Comparison of ENCODE assay signal across 17 cellular contexts in the genomic region with DNA sequence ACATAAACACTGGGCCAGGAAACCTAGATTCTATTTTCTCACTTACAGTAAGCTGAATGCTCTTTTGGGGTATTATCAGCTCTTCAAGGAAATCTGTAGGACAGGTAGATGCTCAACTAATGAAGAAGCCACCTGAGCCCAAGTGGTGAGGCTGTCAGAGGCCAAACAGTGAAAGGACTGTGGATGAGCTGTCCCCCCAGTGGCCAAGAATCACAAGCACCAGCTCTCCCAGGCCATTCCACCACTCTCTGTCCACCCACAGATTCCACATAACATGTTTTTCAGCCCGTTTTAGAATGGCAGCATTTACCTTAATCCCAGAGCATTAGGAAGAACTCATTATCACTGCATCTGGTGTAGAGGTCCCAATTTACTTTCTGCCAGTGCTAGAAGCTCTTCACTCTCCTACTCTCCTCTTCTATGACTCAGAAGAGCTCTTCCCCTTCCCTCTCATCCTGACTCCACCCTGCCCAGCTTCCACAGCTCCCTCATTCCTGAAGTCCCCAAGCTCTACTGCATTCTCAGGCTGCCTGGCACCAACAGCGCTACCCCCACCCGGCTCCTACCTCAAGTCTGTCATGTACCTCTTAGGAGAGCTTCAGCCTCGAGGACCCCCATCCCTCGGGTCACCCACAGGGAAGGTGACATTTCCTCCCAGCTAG. TPM values are rescaled to one million over a fixed set of nuclear protein-coding genes. Genes with fewer than 3 reads are reported as not detected.
DNase-seq lines count a peak whose midpoint lies in the region; ATAC-seq and TF ChIP-seq lines count a peak whose summit lies in the region.
"Had no signal": no experiment of that assay in that cellular context is flagged by ENCODE, and none has a peak within 500 bp of the region (broad histone marks: within the 10 kb centered on the region; RNA-seq: fewer than 3 reads in every experiment).

No MANE protein-coding gene starts in this region.

- no peaks in the 10 kb centered on the region for H3K79me1 ChIP-seq in trophoblast cell (ENCODE audit: low read length)

- H3K4me1 ChIP-seq in trophoblast cell (ENCODE audit: control insufficient read depth in 1 of 2, insufficient read depth in 2 of 2, low read length in 2 of 2) = peaks cover 5 to 8% of the 10 kb centered on the region in 2 experiments

- H2BK12ac ChIP-seq in trophoblast cell (ENCODE audit: low read length) = no peak overlapping the region

- peak; percentile 6 for TF ChIP-seq CTCF in epithelial cell of esophagus (IDR thresholded peaks at IDR 0.05; ENCODE audit: insufficient read depth, low read depth, low read length, missing control alignments)

- H3K4me3 ChIP-seq in epithelial cell of esophagus (ENCODE audit: low read length) (no peak overlapping the region), trophoblast cell (ENCODE audit: low read depth, low read length) (no peak overlapping the region)

- no peak overlapping the region for H3K4ac ChIP-seq in trophoblast cell (ENCODE audit: low read depth, low read length)

- no peak overlapping the region for H2AFZ ChIP-seq in trophoblast cell (ENCODE audit: insufficient read depth, low read length, poor library complexity)

- no CpG with 5 or more reads among the region's 5 CpGs for WGBS in trophoblast cell (ENCODE audit: extremely low coverage, insufficient coverage, insufficient read length)

- ATAC-seq in HG03039 (IDR thresholded peaks at IDR 0.05; ENCODE audit: unreplicated experiment) = no peak
- ATAC-seq: activated CD8-positive, alpha-beta memory T cell treated with anti-CD3 and anti-CD28 coated beads, Interleukin-2, amount 10 ng/mL, durations not matched to agents 7 days and 5 days; activated T-helper 17 cell treated with anti-CD3 and anti-CD28 coated beads, Interleukin-2, amount 50 U/mL, for 72 hours; left lobe of liver had no signal

- no peak overlapping the region for H3K9ac ChIP-seq in trophoblast cell (ENCODE audit: low read length)

- no peak overlapping the region for H3K14ac ChIP-seq in trophoblast cell (ENCODE audit: low read length)

- no peak overlapping the region for H3K4me2 ChIP-seq in trophoblast cell (ENCODE audit: low read length)

- H4K91ac ChIP-seq in trophoblast cell (ENCODE audit: low read depth, low read length) = no peak overlapping the region

- H4K8ac ChIP-seq in trophoblast cell (ENCODE audit: low read depth, low read length) = no peak overlapping the region

- DNase-seq in Caki2 (ENCODE audit: low read depth) (peak; percentile 11), LHCN-M2 (ENCODE audit: low read depth) (peak; percentile 47), epithelial cell of esophagus (ENCODE audit: low read depth) (peak; percentile 21), trophoblast cell (no peak), NCI-H1417 treated with DMSO at 0.1 percent for 48 hours (lab: John Stamatoyannopoulos, UW) (no peak), NCI-H1694 treated with DMSO at 0.1 percent for 48 hours (lab: John Stamatoyannopoulos, UW) (no peak)
- DNase-seq: activated CD8-positive, alpha-beta memory T cell treated with anti-CD3 and anti-CD28 coated beads, Interleukin-2, amount 10 ng/mL, durations not matched to agents 7 days and 5 days; Calu3; cortex of kidney; foreskin melanocyte; NCI-H2029 treated with DMSO at 0.1 percent for 48 hours; NCI-H446 treated with DMSO at 0.1 percent for 48 hours; stimulated activated CD4-positive, alpha-beta T cell treated with anti-CD3 and anti-CD28 coated beads, Interleukin-12 subunit alpha, Interleukin-12 subunit beta, amount 100 ng/mL, for 4 hours had no signal

- H3K79me2 ChIP-seq in trophoblast cell (ENCODE audit: control insufficient read depth, insufficient read depth, low read length, poor library complexity) = no peaks in the 10 kb centered on the region

- H4K12ac ChIP-seq in trophoblast cell (ENCODE audit: low read depth, low read length) = no peak overlapping the region

- H3K18ac ChIP-seq in trophoblast cell (ENCODE audit: low read length) = no peak overlapping the region

- peak overlapping the region; percentile 18 for H2BK120ac ChIP-seq in trophoblast cell (ENCODE audit: insufficient read depth, low read length, poor library complexity)

- in situ Hi-C loops in Caki2 (cut with HindIII; ENCODE audit: low pct_unique_long_range_greater_than_20kb, low sequenced_read_pairs) = no loop called here

- H3K27ac ChIP-seq in trophoblast cell (ENCODE audit: low read depth, low read length) = no peak overlapping the region
- H3K27ac ChIP-seq: HL-60 had no signal

- H3K36me3 ChIP-seq in trophoblast cell (ENCODE audit: control insufficient read depth in 1 of 2, insufficient read depth in 2 of 2, low read length in 2 of 2) = no peaks in the 10 kb centered on the region

- H3K9me3 ChIP-seq in trophoblast cell (ENCODE audit: insufficient read depth, low read depth, low read length) = no peaks in the 10 kb centered on the region

- H3K23ac ChIP-seq in trophoblast cell (ENCODE audit: low read length) = no peak overlapping the region

- no peaks in the 10 kb centered on the region for H3K27me3 ChIP-seq in trophoblast cell (ENCODE audit: insufficient read depth, low read length)

- H2AK5ac ChIP-seq in trophoblast cell (ENCODE audit: low read length) = no peak overlapping the region

- H2BK5ac ChIP-seq in trophoblast cell (ENCODE audit: low read depth, low read length, poor library complexity) = no peak overlapping the region

RNA-seq across cellular contexts. Expression of gene GORASP2, which starts 43.8 kb away (rescaled TPM):
- total RNA-seq in Caki2 (2014; rRNA removed; shearing (Covaris generic); ENCODE audit: low replicate concordance) = 59.3 and 67.8 TPM in 2 replicates
- total RNA-seq in LHCN-M2 (2014; rRNA removed) = 54.5 and 55.9 TPM in 2 replicates
- polyA plus RNA-seq in LHCN-M2 (2012) = 67.8 TPM
- 158 and 169 TPM in 2 replicates for polyA plus RNA-seq in trophoblast cell (2013)

Comparison
In these comparisons a context has a peak if more than half of its experiments do, and no peak if none do; other contexts are left out.
1. DNase-seq: peak in Caki2 (single experiment), LHCN-M2 (single experiment) and epithelial cell of esophagus (single experiment); none in trophoblast cell (0 of 2), NCI-H1417 treated with DMSO at 0.1 percent for 48 hours (single experiment) and NCI-H1694 treated with DMSO at 0.1 percent for 48 hours (single experiment).